In the genomic region with DNA sequence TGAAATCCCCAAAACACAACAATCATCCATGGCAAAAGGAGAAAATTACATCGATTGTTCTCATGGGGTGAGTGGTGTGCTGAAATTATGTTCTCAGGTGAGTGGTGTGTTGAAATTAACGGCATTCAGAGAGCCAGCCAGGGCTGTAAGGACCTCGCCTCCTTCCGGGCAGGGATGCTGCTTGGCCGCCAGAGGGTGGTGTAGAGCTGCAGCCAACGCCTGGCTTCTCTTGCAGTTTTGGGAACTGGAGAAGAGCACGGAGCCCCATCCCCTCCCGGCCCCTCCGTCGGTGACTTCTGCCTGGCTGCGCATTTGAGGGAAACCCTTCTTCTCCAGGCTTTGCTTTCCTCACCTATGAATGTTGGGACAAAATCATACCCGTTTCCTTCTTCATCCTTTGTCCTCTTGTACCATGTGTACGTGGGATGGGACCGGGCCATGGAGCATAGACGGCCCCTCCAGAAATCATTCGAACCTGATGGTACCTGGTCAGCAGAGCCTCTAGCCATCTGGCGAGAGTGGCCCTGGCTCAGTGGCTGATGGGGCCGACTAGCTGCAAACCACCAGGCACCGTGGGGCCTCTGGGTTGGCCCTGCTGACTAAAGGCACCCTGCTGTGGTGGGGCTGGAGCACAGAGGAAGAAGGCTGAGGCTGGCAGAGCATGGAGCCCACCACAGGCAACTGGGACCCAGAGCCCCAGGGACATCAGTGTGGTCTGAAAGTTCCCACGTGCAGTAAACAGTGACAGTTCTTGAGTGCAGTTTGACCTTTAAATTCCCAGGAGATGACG, we compare ENCODE assay signal across 8 cellular contexts. TPM values are rescaled to one million over a fixed set of nuclear protein-coding genes. Genes with fewer than 3 reads are reported as not detected.
DNase-seq lines count a peak whose midpoint lies in the region; ATAC-seq and TF ChIP-seq lines count a peak whose summit lies in the region.

No MANE protein-coding gene starts in this region.

- TF ChIP-seq CTCF in H9 (conservative IDR thresholded peaks at IDR 0.05) (peak; percentile 97), lung (IDR thresholded peaks at IDR 0.05; ENCODE audit: control extremely low read depth, extremely low read depth) (peak; percentile 69)

- no peak overlapping the region for H4K5ac ChIP-seq in H9 (ENCODE audit: insufficient read length, low read depth, low read length)

- POLR2A ChIA-PET in activated CD4-positive, alpha-beta T cell treated with anti-CD3 and anti-CD28 coated beads for 36 hours (lab: Charles Lee): no interaction called here

- H3K27me3 ChIP-seq in H9 (ENCODE audit: insufficient read depth, low read length): no peaks in the 10 kb centered on the region
- H3K27me3 ChIP-seq in lung (ENCODE audit: control insufficient read depth, insufficient read depth): no peaks in the 10 kb centered on the region

- peaks cover 9 to 51% (median 50%) of the 10 kb centered on the region in 3 experiments; a peak in 6 of 7 replicates for H3K36me3 Mint-ChIP-seq in H9 (ENCODE audit: insufficient read depth in 1 of 3, low read depth in 3 of 3)
- peaks cover 29% of the 10 kb centered on the region for H3K36me3 Mint-ChIP-seq in activated CD4-positive, alpha-beta T cell treated with anti-CD3 and anti-CD28 coated beads for 36 hours (ENCODE audit: low read depth)

- H3K18ac ChIP-seq in H9 (ENCODE audit: insufficient read length, low read depth, low read length): no peak overlapping the region

- H3K9ac ChIP-seq in H9 (ENCODE audit: extremely low read depth, insufficient read length, low read length): no peak overlapping the region

- peak; percentile 91 for ATAC-seq in activated CD4-positive, alpha-beta T cell treated with anti-CD3 and anti-CD28 coated beads for 36 hours
- ATAC-seq in lung (ENCODE audit: insufficient read depth, low FRiP score): peak; percentile 31

- H3K14ac ChIP-seq in H9 (ENCODE audit: insufficient read depth, low read length): no peak overlapping the region

- no CpG with 5 or more reads among the region's 21 CpGs for WGBS in H9 (ENCODE audit: extremely low coverage, insufficient read length, low lambda C conversion rate)
- 48 to 54% methylated on average over 21 of the region's 21 CpGs for WGBS in lung, 2 donors

- H3K27ac Mint-ChIP-seq in H9: peak overlapping the region in 1 of 3 experiments; percentile 43; a peak in 2 of 7 replicates
- H3K27ac Mint-ChIP-seq in activated CD4-positive, alpha-beta T cell treated with anti-CD3 and anti-CD28 coated beads for 36 hours: no peak overlapping the region

- no peaks in the 10 kb centered on the region for H3K79me1 ChIP-seq in H9 (ENCODE audit: insufficient read depth, low read depth, low read length, poor library complexity, severe bottlenecking)

- H2BK20ac ChIP-seq in H9 (ENCODE audit: low read depth, low read length, poor library complexity, severe bottlenecking): no peak overlapping the region

- H4K20me1 ChIP-seq in H9 (ENCODE audit: control insufficient read depth, insufficient read depth, insufficient read length): no peaks in the 10 kb centered on the region

- no peak overlapping the region for H3K23ac ChIP-seq in H9 (ENCODE audit: insufficient read length, low read depth, low read length)

- H2AK5ac ChIP-seq in H9 (ENCODE audit: insufficient read length, low read length): no peak overlapping the region

- H2BK5ac ChIP-seq in H9 (ENCODE audit: insufficient read length, low read length): no peak overlapping the region

- H3T11ph ChIP-seq in H9 (ENCODE audit: low read length): no peak overlapping the region

- H3K79me2 ChIP-seq in H9 (ENCODE audit: insufficient read depth, low read length): no peaks in the 10 kb centered on the region

- no peak overlapping the region for H2BK15ac ChIP-seq in H9 (ENCODE audit: low read depth, low read length)

- no peaks in the 10 kb centered on the region for H3K9me3 ChIP-seq in H9 (ENCODE audit: control insufficient read depth, low read depth, low read length)
- H3K9me3 ChIP-seq in lung (ENCODE audit: control insufficient read depth in 2 of 2, insufficient read depth in 1 of 2, low read length in 1 of 2): no peaks in the 10 kb centered on the region

- peaks cover 11% of the 10 kb centered on the region in 2 experiments for H3K4me1 Mint-ChIP-seq in H9
- H3K4me1 Mint-ChIP-seq in activated CD4-positive, alpha-beta T cell treated with anti-CD3 and anti-CD28 coated beads for 36 hours: no peaks in the 10 kb centered on the region

- H3K4me1 ChIP-seq in H9 (ENCODE audit: insufficient read depth, low read length) (no peaks in the 10 kb centered on the region), lung (ENCODE audit: control insufficient read depth in 2 of 2, insufficient read depth in 2 of 2, low read length in 2 of 2) (peaks cover 0 to 3% of the 10 kb centered on the region in 2 donors)

- no peaks in the 10 kb centered on the region for H3K9me3 Mint-ChIP-seq in H9
- H3K9me3 Mint-ChIP-seq in activated CD4-positive, alpha-beta T cell treated with anti-CD3 and anti-CD28 coated beads for 36 hours (ENCODE audit: low read depth): no peaks in the 10 kb centered on the region

- no peak overlapping the region for H3K4ac ChIP-seq in H9 (ENCODE audit: low read depth, low read length)

- no peak overlapping the region for H4K8ac ChIP-seq in H9 (replicated peaks; ENCODE audit: insufficient read length, low read depth, low read length)

- no peak overlapping the region for H3K56ac ChIP-seq in H9 (ENCODE audit: insufficient read length, low read depth, low read length)

- peak; percentile 13 for DNase-seq in GDM1 (lab: John Stamatoyannopoulos, UW)
- DNase-seq in H9: peak; percentile 84
- peak; percentile 2 for DNase-seq in NCI-H128 (lab: John Stamatoyannopoulos, UW; ENCODE audit: unreplicated experiment)
- peak; percentile 80 for DNase-seq in activated CD4-positive, alpha-beta T cell treated with anti-CD3 and anti-CD28 coated beads for 36 hours
- DNase-seq in dermis blood vessel endothelial cell: peak; percentile 74
- DNase-seq in lung (ENCODE audit: low spot score): peak; percentile 73
- peak; percentile 4 to 21 for DNase-seq in stimulated activated CD8-positive, alpha-beta memory T cell treated with anti-CD3 and anti-CD28 coated beads, Interleukin-15, amount 100 ng/mL, for 48 hours (ENCODE audit: low read depth in 2 of 2)
- no peak for DNase-seq in NCI-H526 treated with DMSO at 0.1 percent for 48 hours (lab: John Stamatoyannopoulos, UW)

- no peak overlapping the region for H3K4me2 ChIP-seq in H9 (ENCODE audit: insufficient read depth, insufficient read length, low read length)

- CTCF ChIA-PET in activated CD4-positive, alpha-beta T cell treated with anti-CD3 and anti-CD28 coated beads for 36 hours (lab: Charles Lee): interaction anchor here (0.7 to 2.0 kb wide), 13 partner anchors 10 to 840 kb away, joined by 3 to 9 read pairs (median 3); no protein-coding TSS in a partner anchor

- no peak overlapping the region for H2BK120ac ChIP-seq in H9 (ENCODE audit: low read depth, low read length, poor library complexity, severe bottlenecking)

- intact Hi-C loops in activated CD4-positive, alpha-beta T cell treated with anti-CD3 and anti-CD28 coated beads for 36 hours (cut with DNase I, micrococcal nuclease): loop anchor here (1.0 to 2.0 kb wide), 3 partner anchors 78 to 125 kb away; no protein-coding TSS in a partner anchor

- no peak overlapping the region for H4K91ac ChIP-seq in H9 (ENCODE audit: insufficient read length, low read depth, low read length)

- no peaks in the 10 kb centered on the region for H3K23me2 ChIP-seq in H9 (ENCODE audit: insufficient read length, low read depth, low read length, poor library complexity, severe bottlenecking)

- H3K4me3 Mint-ChIP-seq in H9: no peak overlapping the region
- H3K4me3 Mint-ChIP-seq in activated CD4-positive, alpha-beta T cell treated with anti-CD3 and anti-CD28 coated beads for 36 hours: no peak overlapping the region

- no peak overlapping the region for H2AFZ ChIP-seq in H9 (ENCODE audit: low read length)

- no peak overlapping the region for H2BK12ac ChIP-seq in H9 (ENCODE audit: insufficient read length, low read depth, low read length)

- H3K4me3 ChIP-seq in lung: no peak overlapping the region

- H3K36me3 ChIP-seq in lung (ENCODE audit: control insufficient read depth in 2 of 2, insufficient read depth in 2 of 2, low read length in 2 of 2): peaks cover 17 to 47% of the 10 kb centered on the region in 2 donors

- no peaks in the 10 kb centered on the region for H3K27me3 Mint-ChIP-seq in H9 (ENCODE audit: low read depth)
- H3K27me3 Mint-ChIP-seq in activated CD4-positive, alpha-beta T cell treated with anti-CD3 and anti-CD28 coated beads for 36 hours: no peaks in the 10 kb centered on the region

- H3K27ac ChIP-seq in H9 (ENCODE audit: insufficient read length, low read depth, low read length) (no peak overlapping the region), lung (ENCODE audit: low read depth in 1 of 2, low read length in 1 of 2) (no peak overlapping the region)

RNA-seq across cellular contexts. Expression of gene TRMT44, which starts 28.4 kb away (rescaled TPM):
- total RNA-seq in H9 (2021) (22.8 and 28.3 TPM in 2 replicates), dermis blood vessel endothelial cell (14.9 and 23.0 TPM in 2 replicates), lung (10 to 100 TPM; 22.6 to 24.8 TPM)
- 10 to 100 TPM; 20.1 to 24.5 TPM for total RNA-seq in activated CD4-positive, alpha-beta T cell treated with anti-CD3 and anti-CD28 coated beads for 36 hours
- polyA plus RNA-seq in lung: 1 to 10 TPM; 7.3 to 7.4 TPM

RNA-seq across cellular contexts. Expression of gene ACOX3, which starts 28.4 kb away (rescaled TPM):
- total RNA-seq in H9 (2021) (13.1 and 13.8 TPM in 2 replicates), dermis blood vessel endothelial cell (29.3 and 44.2 TPM in 2 replicates), lung (10 to 100 TPM; 26.9 to 32.2 TPM)
- total RNA-seq in activated CD4-positive, alpha-beta T cell treated with anti-CD3 and anti-CD28 coated beads for 36 hours: 10 to 100 TPM; 20.5 to 29.3 TPM
- polyA plus RNA-seq in lung: 10 to 100 TPM; 15.6 to 16.1 TPM
